Comparison of ENCODE assay signal across 8 cellular contexts in genomic region chr7:35695628-35695888, GRCh38. TPM values are rescaled to one million over a fixed set of nuclear protein-coding genes. Genes with fewer than 3 reads are reported as not detected.
DNase-seq lines count a peak whose midpoint lies in the region; ATAC-seq and TF ChIP-seq lines count a peak whose summit lies in the region.

No MANE protein-coding gene starts in this region.

- ATAC-seq in activated T-cell treated with anti-CD3 and anti-CD28 coated beads, Interleukin-2, amount 50 U/mL, for 4 hours = peak; percentile 51 to 60
- ATAC-seq in T-helper 17 cell = peak; percentile 5
- no peak for ATAC-seq in GM19455 (IDR thresholded peaks at IDR 0.05; ENCODE audit: unreplicated experiment)

- intact Hi-C loops in esophagus squamous epithelium (cut with DNase I) = no loop called here

- WGBS in esophagus squamous epithelium, 2 donors = 35 to 46% methylated on average over 3 to 6 of the region's 6 CpGs

- TF ChIP-seq CTCF in esophagus squamous epithelium (IDR thresholded peaks at IDR 0.05) = no peak

- H3K9me3 ChIP-seq in T-helper 17 cell (ENCODE audit: control insufficient read depth, low read length, poor library complexity, severe bottlenecking) (no peaks in the 10 kb centered on the region), esophagus squamous epithelium (no peaks in the 10 kb centered on the region)

- H3K36me3 ChIP-seq in esophagus squamous epithelium (peaks cover 0 to 4% (median 0%) of the 10 kb centered on the region in 3 donors), rectal smooth muscle tissue (ENCODE audit: control insufficient read depth, insufficient read depth, low read length) (no peaks in the 10 kb centered on the region)

- H3K27me3 ChIP-seq in esophagus squamous epithelium (no peaks in the 10 kb centered on the region), rectal smooth muscle tissue (ENCODE audit: control insufficient read depth, insufficient read depth, low read length) (no peaks in the 10 kb centered on the region)

- H3K4me1 ChIP-seq in esophagus squamous epithelium = peaks cover 20 to 68% (median 28%) of the 10 kb centered on the region in 3 donors
- peaks cover 2% of the 10 kb centered on the region for H3K4me1 ChIP-seq in rectal smooth muscle tissue (ENCODE audit: control insufficient read depth, insufficient read depth, low read length)

- peak overlapping the region; percentile 97 for H3K27ac Mint-ChIP-seq in T-helper 17 cell

- H3K4me3 Mint-ChIP-seq in activated T-cell treated with anti-CD3 and anti-CD28 coated beads, Interleukin-2, amount 50 U/mL, for 4 hours = peak overlapping the region; percentile 98
- peak overlapping the region; percentile 94 for H3K4me3 Mint-ChIP-seq in T-helper 17 cell

- H3K9me3 Mint-ChIP-seq in activated T-cell treated with anti-CD3 and anti-CD28 coated beads, Interleukin-2, amount 50 U/mL, for 4 hours = no peaks in the 10 kb centered on the region

- peak overlapping the region; percentile 64 to 97 (median 76) for H3K4me3 ChIP-seq in esophagus squamous epithelium
- peak overlapping the region; percentile 97 for H3K4me3 ChIP-seq in rectal smooth muscle tissue (ENCODE audit: low read length)

- no peaks in the 10 kb centered on the region for H3K27me3 Mint-ChIP-seq in activated T-cell treated with anti-CD3 and anti-CD28 coated beads, Interleukin-2, amount 50 U/mL, for 4 hours (ENCODE audit: low read depth)
- H3K27me3 Mint-ChIP-seq in T-helper 17 cell = no peaks in the 10 kb centered on the region

- peaks cover 48% of the 10 kb centered on the region for H3K4me1 Mint-ChIP-seq in activated T-cell treated with anti-CD3 and anti-CD28 coated beads, Interleukin-2, amount 50 U/mL, for 4 hours (ENCODE audit: low read depth)
- peaks cover 49% of the 10 kb centered on the region for H3K4me1 Mint-ChIP-seq in T-helper 17 cell

- peak; percentile 8 for DNase-seq in activated T-cell treated with anti-CD3 and anti-CD28 coated beads, Interleukin-2, amount 50 U/mL, for 4 hours
- DNase-seq in activated T-cell treated with anti-CD3 and anti-CD28 coated beads for 4 hours = no peak
- DNase-seq in T-helper 17 cell = no peak
- DNase-seq in esophagus squamous epithelium (lab: John Stamatoyannopoulos, UW) = no peak
- DNase-seq in SK-N-DZ (ENCODE audit: low spot score) = no peak
- no peak for DNase-seq in NCI-H1417 treated with DMSO at 0.1 percent for 48 hours (lab: John Stamatoyannopoulos, UW)

- no peaks in the 10 kb centered on the region for H3K36me3 Mint-ChIP-seq in activated T-cell treated with anti-CD3 and anti-CD28 coated beads, Interleukin-2, amount 50 U/mL, for 4 hours (ENCODE audit: insufficient read depth)
- H3K36me3 Mint-ChIP-seq in T-helper 17 cell (ENCODE audit: low read depth) = peaks cover 3% of the 10 kb centered on the region

- H3K27ac ChIP-seq in esophagus squamous epithelium (peak overlapping the region; percentile 92 to 98 (median 97)), rectal smooth muscle tissue (ENCODE audit: low read depth, low read length) (peak overlapping the region; percentile 97)

- no peak for TF ChIP-seq POLR2A in esophagus squamous epithelium (IDR thresholded peaks at IDR 0.05)

- H3K9ac ChIP-seq in rectal smooth muscle tissue (ENCODE audit: low read length) = peak overlapping the region; percentile 90

RNA-seq across cellular contexts. Expression of gene HERPUD2, which starts 0.6 kb away (rescaled TPM):
- total RNA-seq in activated T-cell treated with anti-CD3 and anti-CD28 coated beads, Interleukin-2, amount 50 U/mL, for 4 hours = 10 to 100 TPM; 14.9 to 18.5 (median 15.8) TPM
- total RNA-seq in T-helper 17 cell (100 to 1,000 TPM in 1 of 2 donors, 10 to 100 TPM in 1; 98.3 to 101 TPM), esophagus squamous epithelium (10 to 100 TPM; 20.2 to 32.4 (median 27.5) TPM)
- polyA plus RNA-seq in SK-N-DZ (2014; cell fraction: cytosol; rRNA removed) = 15.9 and 19.4 TPM in 2 replicates
- 8.6 and 11.9 TPM in 2 replicates for polyA plus RNA-seq in SK-N-DZ (2014; cell fraction: nucleus; rRNA removed)
